23 cellular contexts compared by ENCODE assay signal in the genomic region with DNA sequence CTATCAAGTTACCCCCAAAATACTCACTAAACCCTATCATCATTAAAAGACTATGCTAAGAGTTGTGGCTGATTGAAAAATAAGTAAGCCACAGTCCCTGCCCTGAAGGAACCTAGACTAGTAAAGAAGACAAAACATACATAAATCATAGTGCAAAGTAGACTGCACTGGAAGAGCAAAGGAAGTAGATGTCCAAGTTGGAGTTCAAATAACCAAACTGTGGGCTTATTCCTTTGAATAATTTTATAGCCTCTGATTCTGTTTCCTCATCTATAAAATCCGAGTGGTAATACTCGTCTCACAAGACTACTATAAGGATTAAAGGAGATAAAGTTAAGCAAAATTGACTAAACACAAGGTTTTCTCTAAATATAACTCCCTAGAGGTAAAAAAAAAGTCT.
"Had no signal": no experiment of that assay in that cellular context is flagged by ENCODE, and none has a peak within 500 bp of the region (broad histone marks: within the 10 kb centered on the region; RNA-seq: fewer than 3 reads in every experiment).

No MANE protein-coding gene starts in this region.

- FAIRE-seq: frontal cortex, keratinocyte had no signal

- H3K27me3 ChIP-seq: ovary, spleen, suprapubic skin, vagina had no signal

- H3K4me1 ChIP-seq: left lung, psoas muscle, suprapubic skin, vagina had no signal

- H3K9me3 ChIP-seq: esophagus squamous epithelium, left lung, ovary, psoas muscle, spleen, suprapubic skin, vagina had no signal

- DNase-seq: dermis blood vessel endothelial cell; effector memory CD4-positive, alpha-beta T cell; erythroblast; esophagus squamous epithelium; left lung; midbrain; naive thymus-derived CD8-positive, alpha-beta T cell; nephron progenitor cell; nucleus accumbens; ovary; posterior cingulate gyrus; psoas muscle; right cardiac atrium; spleen; stimulated activated CD4-positive, alpha-beta T cell treated with anti-CD3 and anti-CD28 coated beads, Interleukin-4, amount 100 ng/mL, for 4 hours; stimulated activated naive B cell treated with anti-CD40 and anti-IgM and Interleukin-4, amounts not matched to agents 10 μg/mL and 1 μg/mL and 100 μg/mL, for 72 hours; trophoblast cell had no signal

- ATAC-seq: naive thymus-derived CD8-positive, alpha-beta T cell; psoas muscle; stimulated activated naive B cell treated with anti-CD40 and anti-IgM and Interleukin-4, amounts not matched to agents 10 μg/mL and 1 μg/mL and 100 μg/mL, for 72 hours had no signal

- H3K4me3 ChIP-seq: coronary artery, esophagus squamous epithelium, left lung, ovary, psoas muscle, skin epidermis, spleen, suprapubic skin, vagina had no signal

- H3K27ac ChIP-seq: coronary artery, esophagus squamous epithelium, left lung, ovary, psoas muscle, skin epidermis, spleen, suprapubic skin, vagina had no signal

- H3K36me3 ChIP-seq: esophagus squamous epithelium, left lung, ovary, spleen, suprapubic skin, vagina had no signal
